27 cellular contexts compared by ENCODE assay signal in genomic region chr17:18328643-18329204, GRCh38. TPM values are rescaled to one million over a fixed set of nuclear protein-coding genes. Genes with fewer than 3 reads are reported as not detected.
"Had no signal": no experiment of that assay in that cellular context is flagged by ENCODE, and none has a peak within 500 bp of the region (broad histone marks: within the 10 kb centered on the region; RNA-seq: fewer than 3 reads in every experiment).

No MANE protein-coding gene starts in this region.

- H3K79me2 ChIP-seq: hepatocyte had no signal

- H3K27ac Mint-ChIP-seq: nephron; stimulated activated memory B cell treated with anti-CD40 and anti-IgM and Interleukin-4, amounts not matched to agents 10 μg/mL and 1 μg/mL and 100 μg/mL, for 72 hours had no signal

- H3K9me3 ChIP-seq: gastroesophageal sphincter, heart left ventricle, left lung, ovary, psoas muscle, spleen, suprapubic skin, transverse colon, upper lobe of right lung, uterus had no signal

- ATAC-seq: gastroesophageal sphincter; heart left ventricle; left cardiac atrium; left lung; naive thymus-derived CD4-positive, alpha-beta T cell; psoas muscle; right cardiac atrium; stimulated activated memory B cell treated with anti-CD40 and anti-IgM and Interleukin-4, amounts not matched to agents 10 μg/mL and 1 μg/mL and 100 μg/mL, for 72 hours; stimulated activated naive CD8-positive, alpha-beta T cell treated with anti-CD3 and anti-CD28 coated beads, Interleukin-15, amount 100 ng/mL, for 72 hours; upper lobe of right lung had no signal

- DNase-seq: dermis blood vessel endothelial cell; effector memory CD4-positive, alpha-beta T cell; foreskin fibroblast; heart left ventricle; left cardiac atrium; left lung; mesenchymal stem cell; midbrain; naive thymus-derived CD4-positive, alpha-beta T cell; nucleus accumbens; ovary; psoas muscle; right cardiac atrium; spleen; stimulated activated CD4-positive, alpha-beta T cell treated with anti-CD3 and anti-CD28 coated beads, Interleukin-4, amount 100 ng/mL, for 4 hours; stimulated activated naive CD8-positive, alpha-beta T cell treated with anti-CD3 and anti-CD28 coated beads, Interleukin-15, amount 100 ng/mL, for 72 hours; transverse colon; upper lobe of right lung; uterus had no signal

- H3K4me3 Mint-ChIP-seq: naive thymus-derived CD4-positive, alpha-beta T cell; nephron; stimulated activated memory B cell treated with anti-CD40 and anti-IgM and Interleukin-4, amounts not matched to agents 10 μg/mL and 1 μg/mL and 100 μg/mL, for 72 hours; stimulated activated naive CD8-positive, alpha-beta T cell treated with anti-CD3 and anti-CD28 coated beads, Interleukin-15, amount 100 ng/mL, for 72 hours had no signal

- H3K9me3 Mint-ChIP-seq: naive thymus-derived CD4-positive, alpha-beta T cell; nephron; stimulated activated memory B cell treated with anti-CD40 and anti-IgM and Interleukin-4, amounts not matched to agents 10 μg/mL and 1 μg/mL and 100 μg/mL, for 72 hours; stimulated activated naive CD8-positive, alpha-beta T cell treated with anti-CD3 and anti-CD28 coated beads, Interleukin-15, amount 100 ng/mL, for 72 hours had no signal

- H3K4me1 Mint-ChIP-seq: nephron had no signal

- H3K27me3 Mint-ChIP-seq: naive thymus-derived CD4-positive, alpha-beta T cell; stimulated activated memory B cell treated with anti-CD40 and anti-IgM and Interleukin-4, amounts not matched to agents 10 μg/mL and 1 μg/mL and 100 μg/mL, for 72 hours; stimulated activated naive CD8-positive, alpha-beta T cell treated with anti-CD3 and anti-CD28 coated beads, Interleukin-15, amount 100 ng/mL, for 72 hours had no signal

- H2AFZ ChIP-seq: hepatocyte had no signal

- H3K4me3 ChIP-seq: coronary artery, gastroesophageal sphincter, heart left ventricle, hepatocyte, left lung, ovary, psoas muscle, skin epidermis, spleen, suprapubic skin, transverse colon, upper lobe of right lung, uterus had no signal

- H3K27ac ChIP-seq: coronary artery, gastroesophageal sphincter, heart left ventricle, hepatocyte, left lung, ovary, psoas muscle, skin epidermis, spleen, suprapubic skin, transverse colon, upper lobe of right lung, uterus had no signal

- H3K4me2 ChIP-seq: hepatocyte had no signal

- H3K27me3 ChIP-seq: gastroesophageal sphincter, heart left ventricle, hepatocyte, left lung, ovary, spleen, suprapubic skin, transverse colon, upper lobe of right lung, uterus had no signal

- H3K4me1 ChIP-seq: psoas muscle, suprapubic skin, transverse colon, upper lobe of right lung, uterus had no signal

- H3K36me3 ChIP-seq: ovary, uterus had no signal

RNA-seq across cellular contexts. Expression of gene EVPLL, which starts 48.9 kb away (rescaled TPM):
- total RNA-seq: dermis blood vessel endothelial cell; gastroesophageal sphincter; heart left ventricle; hepatocyte; left cardiac atrium; lung microvascular endothelial cell; naive thymus-derived CD4-positive, alpha-beta T cell; ovary; psoas muscle; right cardiac atrium; spleen; uterus had no signal
- polyA plus RNA-seq: heart left ventricle, hepatocyte, ovary, right cardiac atrium, spleen had no signal
